16 cellular contexts compared by ENCODE assay signal in genomic region chr1:165451696-165452095, GRCh38.
DNase-seq lines count a peak whose midpoint lies in the region; ATAC-seq, FAIRE-seq and TF ChIP-seq lines count a peak whose summit lies in the region.
"Had no signal": no experiment of that assay in that cellular context is flagged by ENCODE, and none has a peak within 500 bp of the region (broad histone marks: within the 10 kb centered on the region; RNA-seq: fewer than 3 reads in every experiment).

No MANE protein-coding gene starts in this region.

- H3K4me1 Mint-ChIP-seq in effector memory CD8-positive, alpha-beta T cell (ENCODE audit: low read depth in 2 of 2), result no peaks in the 10 kb centered on the region
- H3K4me1 Mint-ChIP-seq: CD14-positive monocyte had no signal

- H3K27ac ChIP-seq in WERI-Rb-1, result peak overlapping the region; percentile 72
- H3K27ac ChIP-seq: 22Rv1, GM23248 had no signal

- DNase-seq in NCI-H2171 treated with DMSO at 0.1 percent for 48 hours (lab: John Stamatoyannopoulos, UW) (peak; percentile 40), NCI-H2171 (lab: John Stamatoyannopoulos, UW) (no peak), D721Med (ENCODE audit: insufficient read length, low spot score) (no peak), NCI-H524 (lab: John Stamatoyannopoulos, UW) (peak; percentile 76 to 94), WERI-Rb-1 (peak; percentile 60)
- no peak for DNase-seq in effector memory CD8-positive, alpha-beta T cell
- DNase-seq: CD8-positive, alpha-beta T cell; COR-L47; GM23248; H7; IMR-90 had no signal

- H3K27ac Mint-ChIP-seq in effector memory CD8-positive, alpha-beta T cell, result no peak overlapping the region
- H3K27ac Mint-ChIP-seq: CD14-positive monocyte; CD8-positive, alpha-beta T cell had no signal

- peaks cover 36 to 37% of the 10 kb centered on the region in 2 donors for H3K27me3 Mint-ChIP-seq in effector memory CD8-positive, alpha-beta T cell

- H3K36me3 ChIP-seq in WERI-Rb-1, result no peaks in the 10 kb centered on the region

- no peak overlapping the region for H3K4me3 Mint-ChIP-seq in effector memory CD8-positive, alpha-beta T cell
- H3K4me3 Mint-ChIP-seq: CD14-positive monocyte; CD8-positive, alpha-beta T cell had no signal

- TF ChIP-seq CTCF in D721Med (IDR thresholded peaks at IDR 0.05; ENCODE audit: insufficient read depth, missing control alignments) (no peak), WERI-Rb-1 (IDR thresholded peaks at IDR 0.05; ENCODE audit: low read depth, low read length) (no peak)

- no peak for ATAC-seq in GM21526 (IDR thresholded peaks at IDR 0.05; ENCODE audit: low FRiP score, unreplicated experiment)
- no peak for ATAC-seq in effector memory CD8-positive, alpha-beta T cell (replicated peaks)
- ATAC-seq in activated CD4-positive, CD25-positive, alpha-beta regulatory T cell treated with anti-CD3 and anti-CD28 coated beads, Interleukin-2, amount 50 U/mL, for 24 hours, result no peak
- ATAC-seq: CD8-positive, alpha-beta T cell had no signal

- peak; percentile 100 for FAIRE-seq in D721Med (lab: Jason Lieb, UNC)
- FAIRE-seq: GM18507 had no signal

- H3K36me3 Mint-ChIP-seq in effector memory CD8-positive, alpha-beta T cell (ENCODE audit: insufficient read depth), result no peaks in the 10 kb centered on the region
- H3K36me3 Mint-ChIP-seq: CD14-positive monocyte; CD8-positive, alpha-beta T cell had no signal

- H3K27me3 ChIP-seq in WERI-Rb-1 (ENCODE audit: insufficient read depth, low read depth, severe bottlenecking), result no peaks in the 10 kb centered on the region

- H3K4me3 ChIP-seq in WERI-Rb-1 (ENCODE audit: low read depth, low read length), result no peak overlapping the region
- H3K4me3 ChIP-seq: GM23248 had no signal

- no peaks in the 10 kb centered on the region for H3K9me3 ChIP-seq in WERI-Rb-1 (ENCODE audit: severe bottlenecking)

- H3K9me3 Mint-ChIP-seq in effector memory CD8-positive, alpha-beta T cell, result no peaks in the 10 kb centered on the region
- H3K9me3 Mint-ChIP-seq: CD14-positive monocyte; CD8-positive, alpha-beta T cell had no signal

Comparison
In these comparisons a context has a peak if more than half of its experiments do, and no peak if none do; other contexts are left out.
1. DNase-seq: peak in NCI-H2171 treated with DMSO at 0.1 percent for 48 hours (single experiment), NCI-H524 (2 of 2) and WERI-Rb-1 (single experiment); none in NCI-H2171 (single experiment), D721Med (single experiment) and effector memory CD8-positive, alpha-beta T cell (0 of 3).